8 cellular contexts compared by ENCODE assay signal in genomic region chr19:33416307-33417215, GRCh38. TPM values are rescaled to one million over a fixed set of nuclear protein-coding genes. Genes with fewer than 3 reads are reported as not detected.
DNase-seq lines count a peak whose midpoint lies in the region; ATAC-seq and TF ChIP-seq lines count a peak whose summit lies in the region.

No MANE protein-coding gene starts in this region.

- CTCF ChIA-PET in HEK293T (lab: Yijun Ruan, JAX), result interaction anchor here (0.6 to 1.2 kb wide), 9 partner anchors 14 to 859 kb away, joined by 3 to 8 read pairs (median 3); no protein-coding TSS in a partner anchor

- peak overlapping the region; percentile 43 for H3K4me3 ChIP-seq in BE2C (ENCODE audit: low read depth, low read length)
- no peak overlapping the region for H3K4me3 ChIP-seq in colonic mucosa
- no peak overlapping the region for H3K4me3 ChIP-seq in lung

- ATAC-seq in lung (ENCODE audit: insufficient read depth, low FRiP score) (no peak), HG03432 (IDR thresholded peaks at IDR 0.05; ENCODE audit: unreplicated experiment) (no peak)

- TF ChIP-seq CTCF in BE2C (IDR thresholded peaks at IDR 0.05; ENCODE audit: low read depth, low read length) (peak; percentile 90), colonic mucosa (IDR thresholded peaks at IDR 0.05) (peak; percentile 65), lung (IDR thresholded peaks at IDR 0.05; ENCODE audit: control extremely low read depth, extremely low read depth) (peak; percentile 9)

- DNase-seq in BE2C, result peak; percentile 90
- DNase-seq in HEK293T (ENCODE audit: extremely low spot score), result peak; percentile 85
- peak; percentile 85 to 94 for DNase-seq in NCI-H524 (lab: John Stamatoyannopoulos, UW)
- DNase-seq in activated CD4-positive, alpha-beta T cell treated with anti-CD3 and anti-CD28 coated beads for 4 hours, result peak; percentile 58 to 73
- peak; percentile 79 for DNase-seq in colonic mucosa
- DNase-seq in lung (ENCODE audit: low spot score), result peak; percentile 48
- DNase-seq in stimulated activated CD8-positive, alpha-beta memory T cell treated with anti-CD3 and anti-CD28 coated beads, Interleukin-2, amount 100 ng/mL, for 48 hours (ENCODE audit: low read depth in 2 of 2), result peak; percentile 62 to 63

- POLR2A ChIA-PET in HEK293T (lab: Yijun Ruan, JAX), result interaction anchor here (1.4 kb wide), 1 partner anchor 114 kb away, joined by 4 read pairs; the partner anchor contains the start of gene CEBPA

- H3K27ac ChIP-seq in colonic mucosa (no peak overlapping the region), lung (ENCODE audit: low read depth in 1 of 2, low read length in 1 of 2) (no peak overlapping the region)

- H3K27me3 ChIP-seq in BE2C (no peaks in the 10 kb centered on the region), colonic mucosa (no peaks in the 10 kb centered on the region), lung (ENCODE audit: control insufficient read depth, insufficient read depth) (no peaks in the 10 kb centered on the region)

- H3K36me3 ChIP-seq in BE2C (no peaks in the 10 kb centered on the region; the same call in 1 of the 2 replicates), colonic mucosa (no peaks in the 10 kb centered on the region), lung (ENCODE audit: control insufficient read depth in 2 of 2, insufficient read depth in 2 of 2, low read length in 2 of 2) (peaks cover 0 to 3% of the 10 kb centered on the region in 2 donors)

- intact Hi-C loops in colonic mucosa (cut with DNase I), result no loop called here

- 46 to 49% methylated on average over 27 of the region's 27 CpGs for WGBS in lung, 2 donors

- no peak overlapping the region for H3K9ac ChIP-seq in colonic mucosa (ENCODE audit: low read depth in 2 of 2, low read length in 2 of 2)

- H3K4me1 ChIP-seq in BE2C, result peaks cover 35% of the 10 kb centered on the region
- no peaks in the 10 kb centered on the region for H3K4me1 ChIP-seq in colonic mucosa
- peaks cover 0 to 2% of the 10 kb centered on the region in 2 donors for H3K4me1 ChIP-seq in lung (ENCODE audit: control insufficient read depth in 2 of 2, insufficient read depth in 2 of 2, low read length in 2 of 2)

- H3K9me3 ChIP-seq in BE2C (no peaks in the 10 kb centered on the region), colonic mucosa (no peaks in the 10 kb centered on the region), lung (ENCODE audit: control insufficient read depth in 2 of 2, insufficient read depth in 1 of 2, low read length in 1 of 2) (no peaks in the 10 kb centered on the region)

TF ChIP-seq in HEK293T, 16 proteins besides CTCF, POLR2A, EP300 and RAD21:
- TF ChIP-seq PKNOX1 (IDR thresholded peaks at IDR 0.05), result peak; percentile 49
- no peak for TF ChIP-seq HDGF (IDR thresholded peaks at IDR 0.05; ENCODE audit: borderline replicate concordance)

RNA-seq across cellular contexts. Expression of gene CEBPG, which starts 43.1 kb away (rescaled TPM):
- polyA plus RNA-seq in BE2C (2012; ENCODE audit: insufficient read depth, insufficient read length, low read depth), result 93.6 TPM
- 10 to 100 TPM; 62.1 to 72.3 TPM for total RNA-seq in colonic mucosa
- total RNA-seq in lung, result 10 to 100 TPM; 24.5 to 29.7 TPM
- 10 to 100 TPM; 21.5 to 24.9 TPM for polyA plus RNA-seq in lung

Comparison
In these comparisons a context has a peak if more than half of its experiments do, and no peak if none do; other contexts are left out.
1. CTCF ChIP-seq: peak in every context shown above with its lines; median percentile 90 in BE2C; 65 in colonic mucosa; 9 in lung.